ENCODE assay signal across 17 cellular contexts in genomic region chr6:33936911-33937310, GRCh38.
"Had no signal": no experiment of that assay in that cellular context is flagged by ENCODE, and none has a peak within 500 bp of the region (broad histone marks: within the 10 kb centered on the region; RNA-seq: fewer than 3 reads in every experiment).

No MANE protein-coding gene starts in this region.

- DNase-seq: activated effector memory CD4-positive, alpha-beta T cell treated with anti-CD3 and anti-CD28 coated beads, Interleukin-2, amount 50 U/mL, for 16 hours; activated naive CD4-positive, alpha-beta T cell treated with anti-CD3 and anti-CD28 coated beads, Interleukin-2, amount 50 U/mL, for 16 hours; activated T-cell treated with anti-CD3 and anti-CD28 coated beads, Interleukin-2, amount 50 U/mL, for 72 hours; aorta; brain microvascular endothelial cell; cortex of kidney; effector CD8-positive, alpha-beta T cell; heart right ventricle; left ventricle myocardium inferior; mucosa of descending colon; naive B cell; psoas muscle; right cardiac atrium; stimulated activated CD4-positive, alpha-beta T cell treated with anti-CD3 and anti-CD28 coated beads, Interleukin-2, amount 100 ng/mL, for 48 hours had no signal

- H3K27me3 Mint-ChIP-seq: stimulated activated naive CD8-positive, alpha-beta T cell treated with anti-CD3 and anti-CD28 coated beads, Interleukin-15, Interleukin-2, amounts not matched to agents 100 ng/mL and 50 ng/mL, for 24 hours had no signal

- H3K27ac Mint-ChIP-seq: activated T-cell treated with anti-CD3 and anti-CD28 coated beads, Interleukin-2, amount 50 U/mL, for 72 hours; memory B cell; stimulated activated naive CD8-positive, alpha-beta T cell treated with anti-CD3 and anti-CD28 coated beads, Interleukin-15, Interleukin-2, amounts not matched to agents 100 ng/mL and 50 ng/mL, for 24 hours had no signal

- H3K9me3 Mint-ChIP-seq: activated T-cell treated with anti-CD3 and anti-CD28 coated beads, Interleukin-2, amount 50 U/mL, for 72 hours; memory B cell; stimulated activated naive CD8-positive, alpha-beta T cell treated with anti-CD3 and anti-CD28 coated beads, Interleukin-15, Interleukin-2, amounts not matched to agents 100 ng/mL and 50 ng/mL, for 24 hours had no signal

- H3K36me3 Mint-ChIP-seq: memory B cell had no signal

- H3K4me3 Mint-ChIP-seq: activated T-cell treated with anti-CD3 and anti-CD28 coated beads, Interleukin-2, amount 50 U/mL, for 72 hours; memory B cell; naive B cell; stimulated activated naive CD8-positive, alpha-beta T cell treated with anti-CD3 and anti-CD28 coated beads, Interleukin-15, Interleukin-2, amounts not matched to agents 100 ng/mL and 50 ng/mL, for 24 hours had no signal

- ATAC-seq: activated CD4-positive, CD25-positive, alpha-beta regulatory T cell treated with anti-CD3 and anti-CD28 coated beads, Interleukin-2, amount 50 U/mL, for 24 hours; activated T-cell treated with anti-CD3 and anti-CD28 coated beads, Interleukin-2, amount 50 U/mL, for 72 hours; heart right ventricle; mucosa of descending colon; psoas muscle; right cardiac atrium had no signal

- H3K4me1 Mint-ChIP-seq: memory B cell had no signal
